1 cellular context compared by ENCODE assay signal in the genomic region with DNA sequence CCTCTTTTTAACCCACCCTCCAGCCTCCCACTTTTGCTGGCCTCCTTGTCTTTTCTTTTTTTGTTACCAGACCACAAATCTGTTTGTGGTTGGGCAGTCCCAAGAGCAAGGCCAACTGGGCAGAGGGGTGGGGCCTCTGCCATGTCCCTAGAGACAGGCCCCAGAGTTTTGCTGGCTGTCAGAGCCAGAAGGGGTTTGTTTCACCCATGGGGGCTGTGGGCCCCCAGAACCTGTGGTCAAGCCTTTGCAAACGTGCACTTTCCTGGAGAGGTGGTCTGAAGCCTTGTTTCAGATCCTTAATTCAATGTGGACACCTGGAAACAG.
TF ChIP-seq lines count a peak whose summit lies in the region.

No MANE protein-coding gene starts in this region.

TF ChIP-seq in GM12878, 131 proteins besides CTCF, POLR2A, EP300 and RAD21 (continued from another document):
- 0 out of 2 replicates have a peak, but pooled peaks have one; percentile 12 for TF ChIP-seq IKZF1 (conservative IDR thresholded peaks at IDR 0.05)
- TF ChIP-seq, protein P1, sequence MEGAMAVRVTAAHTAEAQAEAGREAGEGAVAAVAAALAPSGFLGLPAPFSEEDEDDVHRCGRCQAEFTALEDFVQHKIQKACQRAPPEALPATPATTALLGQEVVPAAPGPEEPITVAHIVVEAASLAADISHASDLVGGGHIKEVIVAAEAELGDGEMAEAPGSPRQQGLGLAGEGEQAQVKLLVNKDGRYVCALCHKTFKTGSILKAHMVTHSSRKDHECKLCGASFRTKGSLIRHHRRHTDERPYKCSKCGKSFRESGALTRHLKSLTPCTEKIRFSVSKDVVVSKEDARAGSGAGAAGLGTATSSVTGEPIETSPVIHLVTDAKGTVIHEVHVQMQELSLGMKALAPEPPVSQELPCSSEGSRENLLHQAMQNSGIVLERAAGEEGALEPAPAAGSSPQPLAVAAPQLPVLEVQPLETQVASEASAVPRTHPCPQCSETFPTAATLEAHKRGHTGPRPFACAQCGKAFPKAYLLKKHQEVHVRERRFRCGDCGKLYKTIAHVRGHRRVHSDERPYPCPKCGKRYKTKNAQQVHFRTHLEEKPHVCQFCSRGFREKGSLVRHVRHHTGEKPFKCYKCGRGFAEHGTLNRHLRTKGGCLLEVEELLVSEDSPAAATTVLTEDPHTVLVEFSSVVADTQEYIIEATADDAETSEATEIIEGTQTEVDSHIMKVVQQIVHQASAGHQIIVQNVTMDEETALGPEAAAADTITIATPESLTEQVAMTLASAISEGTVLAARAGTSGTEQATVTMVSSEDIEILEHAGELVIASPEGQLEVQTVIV (IDR thresholded peaks at IDR 0.05; ENCODE audit: borderline replicate concordance, partially characterized antibody), result no peak
- no peak for TF ChIP-seq CEBPB (IDR thresholded peaks at IDR 0.05; ENCODE audit: borderline replicate concordance in 1 of 2, low read depth in 2 of 2, low read length in 2 of 2)
- peak; percentile 30 for TF ChIP-seq MEF2B (IDR thresholded peaks at IDR 0.05; ENCODE audit: partially characterized antibody, poor library complexity, severe bottlenecking)
